Comparison of ENCODE assay signal across 9 cellular contexts in the genomic region with DNA sequence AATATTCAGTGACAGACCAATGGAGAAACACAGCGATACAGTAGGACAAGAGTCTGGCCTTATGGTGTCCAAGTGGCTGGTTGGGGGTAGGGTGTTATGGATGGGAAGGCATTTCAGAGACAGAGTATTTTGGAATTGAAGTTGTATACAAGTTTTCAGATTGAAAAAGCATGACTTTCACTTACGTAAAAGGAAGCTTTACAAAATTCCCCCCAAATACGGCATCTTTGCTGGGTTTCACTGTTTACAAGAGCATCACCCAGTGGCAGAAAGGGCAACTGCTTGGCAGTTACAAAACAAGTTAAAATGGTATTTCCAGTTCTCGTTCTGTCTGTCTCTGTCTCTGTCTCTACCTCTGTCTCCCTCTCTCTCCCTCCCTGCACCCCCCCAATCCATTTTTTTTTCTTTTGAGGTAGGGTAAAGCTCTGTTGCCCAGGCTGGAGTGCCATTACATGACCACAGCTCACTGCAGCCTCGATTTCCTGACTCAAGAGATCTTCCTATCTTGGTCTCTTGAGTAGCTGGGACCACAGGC.
DNase-seq lines count a peak whose midpoint lies in the region; ATAC-seq, FAIRE-seq and TF ChIP-seq lines count a peak whose summit lies in the region.
"Had no signal": no experiment of that assay in that cellular context is flagged by ENCODE, and none has a peak within 500 bp of the region (broad histone marks: within the 10 kb centered on the region; RNA-seq: fewer than 3 reads in every experiment).

No MANE protein-coding gene starts in this region.

- RAD21 ChIA-PET in GM12878 (lab: Charles Lee; ENCODE audit: unreplicated experiment) = interaction anchor here (0.7 to 6.0 kb wide), 20 partner anchors 10 to 576 kb away, joined by 3 to 38 read pairs (median 4); no protein-coding TSS in a partner anchor

- TF ChIP-seq EP300 in GM12878 (IDR thresholded peaks at IDR 0.05; ENCODE audit: borderline replicate concordance in 1 of 2, control insufficient read depth in 1 of 2, low read depth in 2 of 2, low read length in 2 of 2) = peak; percentile 92 to 96

- no peak overlapping the region for H3K27ac Mint-ChIP-seq in mesothelial cell of epicardium
- H3K27ac Mint-ChIP-seq: T-cell had no signal

- H3K36me3 Mint-ChIP-seq in mesothelial cell of epicardium = no peaks in the 10 kb centered on the region
- H3K36me3 Mint-ChIP-seq: T-cell had no signal

- no peaks in the 10 kb centered on the region for H4K20me1 ChIP-seq in GM12878 (ENCODE audit: control insufficient read depth, insufficient read depth)

- no peaks in the 10 kb centered on the region for H3K9me3 Mint-ChIP-seq in mesothelial cell of epicardium
- H3K9me3 Mint-ChIP-seq: T-cell had no signal

- H3K4me1 ChIP-seq in GM12878 (ENCODE audit: control insufficient read depth, insufficient read depth, low read length) = peaks cover 52% of the 10 kb centered on the region

- peak; percentile 62 for FAIRE-seq in GM12878 (lab: Jason Lieb, UNC)

- intact Hi-C loops in GM12878 (cut with micrococcal nuclease; ENCODE audit: unreplicated experiment) = loop anchor here (2.0 to 10.0 kb wide), 5 partner anchors 29 to 560 kb away; a partner anchor contains a TSS

- POLR2A ChIA-PET in GM12878 (lab: Charles Lee) = interaction anchor here (0.6 to 3.1 kb wide), 4 partner anchors 8 to 12 kb away, joined by 3 to 10 read pairs (median 5); no protein-coding TSS in a partner anchor

- TF ChIP-seq CTCF in AG09319 (IDR thresholded peaks at IDR 0.05; ENCODE audit: low read depth, low read length) (peak; percentile 77), GM13977 (IDR thresholded peaks at IDR 0.05; ENCODE audit: extremely low read depth, insufficient read depth, missing control alignments) (peak; percentile 83), GM12878 (IDR thresholded peaks at IDR 0.05 in 2 of 3, conservative IDR thresholded peaks at IDR 0.05 in 1 of 3; ENCODE audit: control insufficient read depth in 2 of 3, extremely low read depth in 1 of 3, insufficient read depth in 1 of 3, low read depth in 3 of 3, low read length in 3 of 3) (peak; percentile 94 to 97 (median 97); a peak in 5 of 6 replicates), mesothelial cell of epicardium (IDR thresholded peaks at IDR 0.05; ENCODE audit: unreplicated experiment) (peak; percentile 53)

- DNase-seq in AG09319 (ENCODE audit: extremely low read depth, low read depth) = peak; percentile 14
- DNase-seq in GM13977 (ENCODE audit: low spot score) = peak; percentile 48
- peak; percentile 24 for DNase-seq in NCI-H2227 treated with DMSO at 0.1 percent for 48 hours (lab: John Stamatoyannopoulos, UW)
- DNase-seq in GM12878 (ENCODE audit: low read depth, low spot score) = peak; percentile 75
- no peak for DNase-seq in mesothelial cell of epicardium (ENCODE audit: low spot score in 2 of 2, unreplicated experiment in 2 of 2)
- DNase-seq in NCI-H187 treated with DMSO at 0.1 percent for 48 hours (lab: John Stamatoyannopoulos, UW) = no peak
- DNase-seq: T-cell had no signal

- H3K27me3 ChIP-seq in GM12878 (replicated peaks in 1 of 2; ENCODE audit: control insufficient read depth in 2 of 2, insufficient read depth in 2 of 2, low read length in 1 of 2) = no peaks in the 10 kb centered on the region

- H3K27ac ChIP-seq in GM12878 (ENCODE audit: control insufficient read depth, insufficient read depth) = peak overlapping the region; percentile 77

- no peaks in the 10 kb centered on the region for H3K27me3 Mint-ChIP-seq in mesothelial cell of epicardium (ENCODE audit: low read depth)

- CTCF ChIA-PET in GM12878 (lab: Yijun Ruan, JAX) = interaction anchor here (0.6 to 17.7 kb wide), 31 partner anchors 9 to 1485 kb away, joined by 3 to 214 read pairs (median 3); no protein-coding TSS in a partner anchor

- H3K4me3 ChIP-seq in GM12878 = no peak overlapping the region

- H3K36me3 ChIP-seq in GM12878 (ENCODE audit: control insufficient read depth in 2 of 2, insufficient read depth in 2 of 2, low read length in 1 of 2) = no peaks in the 10 kb centered on the region

- TF ChIP-seq RAD21 in GM12878 (IDR thresholded peaks at IDR 0.05; ENCODE audit: insufficient read depth, low read depth, low read length) = peak; percentile 88

- H3K9me3 ChIP-seq in GM12878 (replicated peaks; ENCODE audit: control insufficient read depth, insufficient read depth, low read length) = no peaks in the 10 kb centered on the region

- in situ Hi-C loops in GM13977 (cut with MboI; ENCODE audit: low pct_unique_long_range_greater_than_20kb, low sequenced_read_pairs, unreplicated experiment) = no loop called here
- in situ Hi-C loops in GM12878 (cut with MboI) = no loop called here

- no TSS peak for BruUV-seq in GM12878 (replicated peaks; lab: Mats Ljungman, UMichigan)

- no peak overlapping the region for H3K4me3 Mint-ChIP-seq in mesothelial cell of epicardium
- H3K4me3 Mint-ChIP-seq: T-cell had no signal

- H3K4me2 ChIP-seq in GM12878 (ENCODE audit: control insufficient read depth, insufficient read depth) = peak overlapping the region; percentile 76

- H2AFZ ChIP-seq in GM12878 (ENCODE audit: control insufficient read depth, low read depth, low read length) = peak overlapping the region; percentile 76

- WGBS in GM12878 (ENCODE audit: insufficient coverage, insufficient replicate concordance, low lambda C conversion rate, missing lambda C conversion rate) = 0% methylated on average over 5 of the region's 5 CpGs

- ATAC-seq in HG02678 (IDR thresholded peaks at IDR 0.05; ENCODE audit: unreplicated experiment) (peak; percentile 52), GM12878 (peak; percentile 55), esophagus mucosa (no peak)

- SMC1A ChIA-PET in GM12878 (lab: Charles Lee; ENCODE audit: uncharacterized antibody, unreplicated experiment) = interaction anchor here (0.6 to 12.6 kb wide), 15 partner anchors 10 to 848 kb away, joined by 3 to 116 read pairs (median 3); no protein-coding TSS in a partner anchor

- peak overlapping the region; percentile 35 for H3K9ac ChIP-seq in GM12878 (ENCODE audit: control insufficient read depth, insufficient read depth, low read length)

- peaks cover 4% of the 10 kb centered on the region for H3K4me1 Mint-ChIP-seq in mesothelial cell of epicardium

- no peaks in the 10 kb centered on the region for H3K79me2 ChIP-seq in GM12878 (ENCODE audit: control insufficient read depth, insufficient read depth, low read length)

- TF ChIP-seq POLR2A in GM12878 (IDR thresholded peaks at IDR 0.05; ENCODE audit: low read depth, low read length) = no peak

TF ChIP-seq in GM12878, 131 proteins besides CTCF, POLR2A, EP300 and RAD21 (continues in another document):
- TF ChIP-seq DPF2 (IDR thresholded peaks at IDR 0.05) (peak; percentile 8), BRCA1 (IDR thresholded peaks at IDR 0.05; ENCODE audit: low read depth, low read length) (no peak), NR2F1 (conservative IDR thresholded peaks at IDR 0.05) (0 out of 2 replicates have a peak, but pooled peaks have one; percentile 8), YBX1 (IDR thresholded peaks at IDR 0.05) (no peak), SPI1 (IDR thresholded peaks at IDR 0.05; ENCODE audit: borderline replicate concordance, insufficient read depth, low read depth, low read length) (peak; percentile 10; the same call in 1 of the 2 replicates), SMARCA5 (IDR thresholded peaks at IDR 0.05) (no peak), ESRRA (IDR thresholded peaks at IDR 0.05; ENCODE audit: low read length) (peak; percentile 49; the same call in 1 of the 2 replicates), RBBP5 (conservative IDR thresholded peaks at IDR 0.05) (0 out of 2 replicates have a peak, but pooled peaks have one; percentile 31)
- TF ChIP-seq, protein P1, sequence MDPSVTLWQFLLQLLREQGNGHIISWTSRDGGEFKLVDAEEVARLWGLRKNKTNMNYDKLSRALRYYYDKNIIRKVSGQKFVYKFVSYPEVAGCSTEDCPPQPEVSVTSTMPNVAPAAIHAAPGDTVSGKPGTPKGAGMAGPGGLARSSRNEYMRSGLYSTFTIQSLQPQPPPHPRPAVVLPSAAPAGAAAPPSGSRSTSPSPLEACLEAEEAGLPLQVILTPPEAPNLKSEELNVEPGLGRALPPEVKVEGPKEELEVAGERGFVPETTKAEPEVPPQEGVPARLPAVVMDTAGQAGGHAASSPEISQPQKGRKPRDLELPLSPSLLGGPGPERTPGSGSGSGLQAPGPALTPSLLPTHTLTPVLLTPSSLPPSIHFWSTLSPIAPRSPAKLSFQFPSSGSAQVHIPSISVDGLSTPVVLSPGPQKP (IDR thresholded peaks at IDR 0.05; ENCODE audit: low read depth, low read length) = no peak
- TF ChIP-seq, protein P2, sequence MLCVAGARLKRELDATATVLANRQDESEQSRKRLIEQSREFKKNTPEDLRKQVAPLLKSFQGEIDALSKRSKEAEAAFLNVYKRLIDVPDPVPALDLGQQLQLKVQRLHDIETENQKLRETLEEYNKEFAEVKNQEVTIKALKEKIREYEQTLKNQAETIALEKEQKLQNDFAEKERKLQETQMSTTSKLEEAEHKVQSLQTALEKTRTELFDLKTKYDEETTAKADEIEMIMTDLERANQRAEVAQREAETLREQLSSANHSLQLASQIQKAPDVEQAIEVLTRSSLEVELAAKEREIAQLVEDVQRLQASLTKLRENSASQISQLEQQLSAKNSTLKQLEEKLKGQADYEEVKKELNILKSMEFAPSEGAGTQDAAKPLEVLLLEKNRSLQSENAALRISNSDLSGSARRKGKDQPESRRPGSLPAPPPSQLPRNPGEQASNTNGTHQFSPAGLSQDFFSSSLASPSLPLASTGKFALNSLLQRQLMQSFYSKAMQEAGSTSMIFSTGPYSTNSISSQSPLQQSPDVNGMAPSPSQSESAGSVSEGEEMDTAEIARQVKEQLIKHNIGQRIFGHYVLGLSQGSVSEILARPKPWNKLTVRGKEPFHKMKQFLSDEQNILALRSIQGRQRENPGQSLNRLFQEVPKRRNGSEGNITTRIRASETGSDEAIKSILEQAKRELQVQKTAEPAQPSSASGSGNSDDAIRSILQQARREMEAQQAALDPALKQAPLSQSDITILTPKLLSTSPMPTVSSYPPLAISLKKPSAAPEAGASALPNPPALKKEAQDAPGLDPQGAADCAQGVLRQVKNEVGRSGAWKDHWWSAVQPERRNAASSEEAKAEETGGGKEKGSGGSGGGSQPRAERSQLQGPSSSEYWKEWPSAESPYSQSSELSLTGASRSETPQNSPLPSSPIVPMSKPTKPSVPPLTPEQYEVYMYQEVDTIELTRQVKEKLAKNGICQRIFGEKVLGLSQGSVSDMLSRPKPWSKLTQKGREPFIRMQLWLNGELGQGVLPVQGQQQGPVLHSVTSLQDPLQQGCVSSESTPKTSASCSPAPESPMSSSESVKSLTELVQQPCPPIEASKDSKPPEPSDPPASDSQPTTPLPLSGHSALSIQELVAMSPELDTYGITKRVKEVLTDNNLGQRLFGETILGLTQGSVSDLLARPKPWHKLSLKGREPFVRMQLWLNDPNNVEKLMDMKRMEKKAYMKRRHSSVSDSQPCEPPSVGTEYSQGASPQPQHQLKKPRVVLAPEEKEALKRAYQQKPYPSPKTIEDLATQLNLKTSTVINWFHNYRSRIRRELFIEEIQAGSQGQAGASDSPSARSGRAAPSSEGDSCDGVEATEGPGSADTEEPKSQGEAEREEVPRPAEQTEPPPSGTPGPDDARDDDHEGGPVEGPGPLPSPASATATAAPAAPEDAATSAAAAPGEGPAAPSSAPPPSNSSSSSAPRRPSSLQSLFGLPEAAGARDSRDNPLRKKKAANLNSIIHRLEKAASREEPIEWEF (IDR thresholded peaks at IDR 0.05; ENCODE audit: insufficient replicate concordance, low read depth, low read length) = peak; percentile 45

Comparison
In these comparisons a context has a peak if more than half of its experiments do, and no peak if none do; other contexts are left out.
1. DNase-seq: peak in AG09319 (single experiment), GM13977 (single experiment), NCI-H2227 treated with DMSO at 0.1 percent for 48 hours (single experiment) and GM12878 (single experiment); none in mesothelial cell of epicardium (0 of 2) and NCI-H187 treated with DMSO at 0.1 percent for 48 hours (single experiment).
2. Peak in every context shown above with its lines, with median percentiles within 50 percentile points of each other: CTCF ChIP-seq.